Comparison of ENCODE assay signal across 16 cellular contexts in the genomic region with DNA sequence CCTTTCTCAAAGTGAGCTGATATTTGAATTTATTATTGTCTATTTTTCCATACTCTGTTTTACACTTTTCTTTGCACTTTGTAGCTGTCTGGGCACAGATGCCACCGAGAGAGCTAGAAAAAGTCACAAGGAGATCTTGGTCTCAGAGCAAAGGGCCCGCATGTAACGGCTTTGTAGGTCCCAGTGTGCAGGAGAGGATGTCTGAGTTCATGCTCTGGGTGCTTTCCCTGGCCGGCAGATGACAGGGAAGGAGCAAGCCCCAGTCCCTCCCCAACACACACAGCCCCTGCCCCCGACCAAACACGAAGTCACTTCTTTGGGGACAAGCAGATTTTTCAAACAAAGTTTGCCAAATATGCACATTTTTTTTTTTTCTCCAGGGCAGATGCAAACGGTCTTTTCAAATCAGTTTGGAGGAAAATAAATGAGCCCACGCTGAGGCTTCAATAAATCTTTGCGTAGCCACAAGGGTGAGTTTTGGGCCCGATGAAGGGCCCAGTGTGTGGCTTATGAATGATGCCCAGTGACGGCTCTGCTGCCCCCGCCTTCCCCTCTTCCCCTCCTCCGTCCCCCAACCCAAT. TPM values are rescaled to one million over a fixed set of nuclear protein-coding genes. Genes with fewer than 3 reads are reported as not detected.
DNase-seq lines count a peak whose midpoint lies in the region; TF ChIP-seq lines count a peak whose summit lies in the region.
"Had no signal": no experiment of that assay in that cellular context is flagged by ENCODE, and none has a peak within 500 bp of the region (broad histone marks: within the 10 kb centered on the region; RNA-seq: fewer than 3 reads in every experiment).

No MANE protein-coding gene starts in this region.

- H3K4me2 ChIP-seq in PC-9: no peak overlapping the region

- no peaks in the 10 kb centered on the region for H3K9me2 ChIP-seq in PC-9 (ENCODE audit: insufficient read depth)

- H3K27me3 ChIP-seq in PC-9 (ENCODE audit: insufficient read depth, low read depth): no peaks in the 10 kb centered on the region
- H3K27me3 ChIP-seq: cardiac muscle cell had no signal

- no peak overlapping the region for H3K27ac ChIP-seq in PC-9
- H3K27ac ChIP-seq: C4-2B, cardiac muscle cell, SJCRH30 had no signal

- H3F3A ChIP-seq in PC-9 (ENCODE audit: insufficient read depth, low read depth): peaks cover 32% of the 10 kb centered on the region

- H3K36me3 ChIP-seq in PC-9 (ENCODE audit: low read depth): no peaks in the 10 kb centered on the region
- H3K36me3 ChIP-seq: cardiac muscle cell, SJCRH30 had no signal

- no peak overlapping the region for H3K4me3 ChIP-seq in PC-9
- H3K4me3 ChIP-seq: cardiac muscle cell, SJCRH30 had no signal

- no TSS peak for BruUV-seq in PC-9 (replicated peaks; lab: Mats Ljungman, UMichigan)

- DNase-seq in GM10266 (ENCODE audit: extremely low spot score): peak; percentile 45
- peak in 1 of 2 experiments; percentile 26 for DNase-seq in PC-9
- DNase-seq in islet precursor cell: peak; percentile 11
- peak; percentile 70 for DNase-seq in retina
- no peak for DNase-seq in NCI-H345 treated with DMSO at 0.1 percent for 48 hours (lab: John Stamatoyannopoulos, UW; ENCODE audit: unreplicated experiment)
- DNase-seq in erythroblast (lab: John Stamatoyannopoulos, UW): no peak
- no peak for DNase-seq in SIG-M5 (lab: John Stamatoyannopoulos, UW)
- DNase-seq: activated naive CD4-positive, alpha-beta T cell treated with anti-CD3 and anti-CD28 coated beads, Interleukin-2, amount 10 ng/mL, durations not matched to agents 7 days and 5 days; Calu3; NCI-H1105 treated with DMSO at 0.1 percent for 48 hours; NCI-H2029 treated with DMSO at 0.1 percent for 48 hours; NCI-H345; SJCRH30; T-helper 1 cell had no signal

- peaks cover 24% of the 10 kb centered on the region for H3K4me1 ChIP-seq in PC-9 (replicated peaks; ENCODE audit: insufficient read depth)
- H3K4me1 ChIP-seq: SJCRH30 had no signal

- H3K9me3 ChIP-seq in PC-9 (ENCODE audit: insufficient read depth, low read depth): no peaks in the 10 kb centered on the region
- H3K9me3 ChIP-seq: SJCRH30 had no signal

- no peak overlapping the region for H2AFZ ChIP-seq in PC-9

- no peak for TF ChIP-seq POLR2A in erythroblast (IDR thresholded peaks at IDR 0.05; ENCODE audit: low read length)

- TF ChIP-seq CTCF in GM10266 (IDR thresholded peaks at IDR 0.05; ENCODE audit: control insufficient read depth, insufficient read depth, low read depth, missing control alignments): no peak
- TF ChIP-seq CTCF in PC-9 (conservative IDR thresholded peaks at IDR 0.05): peak; percentile 37; the same call in 1 of the 2 replicates

- POLR2A ChIA-PET in PC-9 (lab: Charles Lee; ENCODE audit: unreplicated experiment): no interaction called here

- intact Hi-C loops in PC-9 (cut with micrococcal nuclease; ENCODE audit: unreplicated experiment): no loop called here

- CTCF ChIA-PET in PC-9 (lab: Charles Lee): no interaction called here

- H4K20me1 ChIP-seq in PC-9 (ENCODE audit: insufficient read depth): no peaks in the 10 kb centered on the region

- no peaks in the 10 kb centered on the region for H3K79me2 ChIP-seq in PC-9 (ENCODE audit: low read depth)

RNA-seq across cellular contexts. Expression of a gene that starts 55.9 kb away (rescaled TPM):
- total RNA-seq in PC-9 (2021): 0.26 and 0.50 TPM in 2 replicates

Comparison
In these comparisons a context has a peak if more than half of its experiments do, and no peak if none do; other contexts are left out.
1. DNase-seq: peak in GM10266 (single experiment), islet precursor cell (single experiment) and retina (single experiment); none in NCI-H345 treated with DMSO at 0.1 percent for 48 hours (single experiment), erythroblast (0 of 2) and SIG-M5 (single experiment).